ENCODE assay signal across 18 cellular contexts in the genomic region with DNA sequence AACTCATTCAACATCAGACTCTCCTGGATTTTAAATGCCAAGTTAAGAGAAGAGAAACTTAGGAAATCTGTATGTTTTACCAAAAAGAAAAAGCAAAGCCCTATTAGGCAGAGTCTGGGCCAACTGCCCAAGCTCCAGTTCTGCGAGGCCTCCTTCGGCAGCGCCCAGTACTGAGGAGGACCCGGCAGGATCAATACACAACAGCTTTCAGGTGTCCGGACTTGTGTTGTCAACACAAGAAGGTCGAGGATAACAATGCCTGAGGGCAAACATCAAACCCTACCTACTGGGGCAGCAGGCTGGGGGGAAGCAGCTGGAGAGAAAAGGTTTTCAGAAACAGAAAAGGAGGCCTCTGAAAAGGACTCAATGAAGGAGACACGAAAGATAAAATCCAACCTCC.
"Had no signal": no experiment of that assay in that cellular context is flagged by ENCODE, and none has a peak within 500 bp of the region (broad histone marks: within the 10 kb centered on the region; RNA-seq: fewer than 3 reads in every experiment).

No MANE protein-coding gene starts in this region.

- H3K4me3 ChIP-seq: heart left ventricle, sigmoid colon, skin epidermis, testis, tibial nerve, upper lobe of right lung, vagina had no signal

- H3K4me1 ChIP-seq: heart left ventricle, sigmoid colon, testis, tibial nerve, upper lobe of right lung, vagina had no signal

- ATAC-seq: heart left ventricle; stimulated activated naive B cell treated with anti-CD40 and anti-IgM and Interleukin-4, amounts not matched to agents 10 μg/mL and 1 μg/mL and 100 μg/mL, for 72 hours; stimulated activated naive CD8-positive, alpha-beta T cell treated with anti-CD3 and anti-CD28 coated beads, Interleukin-15, amount 100 ng/mL, for 72 hours; upper lobe of right lung had no signal

- H3K9me3 ChIP-seq: heart left ventricle, sigmoid colon, testis, tibial nerve, upper lobe of right lung, vagina had no signal

- H3K36me3 ChIP-seq: heart left ventricle, sigmoid colon, tibial nerve, upper lobe of right lung, vagina had no signal

- H3K9me3 Mint-ChIP-seq: naive B cell; nephron; stimulated activated naive B cell treated with anti-CD40 and anti-IgM and Interleukin-4, amounts not matched to agents 10 μg/mL and 1 μg/mL and 100 μg/mL, for 72 hours; stimulated activated naive CD8-positive, alpha-beta T cell treated with anti-CD3 and anti-CD28 coated beads, Interleukin-15, amount 100 ng/mL, for 72 hours had no signal

- H3K4me1 Mint-ChIP-seq: nephron; stimulated activated naive CD8-positive, alpha-beta T cell treated with anti-CD3 and anti-CD28 coated beads, Interleukin-15, amount 100 ng/mL, for 72 hours had no signal

- H3K27ac ChIP-seq: heart left ventricle, sigmoid colon, skin epidermis, testis, tibial nerve, upper lobe of right lung, vagina had no signal

- DNase-seq: dermis blood vessel endothelial cell; heart left ventricle; hippocampal formation; kidney glomerular epithelial cell; mesendoderm; naive B cell; posterior cingulate gyrus; sigmoid colon; stimulated activated CD4-positive, alpha-beta T cell treated with anti-CD3 and anti-CD28 coated beads, Interleukin-2, amount 100 ng/mL, for 24 hours; stimulated activated CD4-positive, alpha-beta T cell treated with anti-CD3 and anti-CD28 coated beads, Interleukin-4, amount 100 ng/mL, for 4 hours; stimulated activated naive B cell treated with anti-CD40 and anti-IgM and Interleukin-4, amounts not matched to agents 10 μg/mL and 1 μg/mL and 100 μg/mL, for 72 hours; stimulated activated naive CD8-positive, alpha-beta T cell treated with anti-CD3 and anti-CD28 coated beads, Interleukin-15, amount 100 ng/mL, for 72 hours; testis; upper lobe of right lung had no signal

- H3K27ac Mint-ChIP-seq: naive B cell; nephron; stimulated activated naive B cell treated with anti-CD40 and anti-IgM and Interleukin-4, amounts not matched to agents 10 μg/mL and 1 μg/mL and 100 μg/mL, for 72 hours; stimulated activated naive CD8-positive, alpha-beta T cell treated with anti-CD3 and anti-CD28 coated beads, Interleukin-15, amount 100 ng/mL, for 72 hours had no signal

- H3K36me3 Mint-ChIP-seq: naive B cell; stimulated activated naive B cell treated with anti-CD40 and anti-IgM and Interleukin-4, amounts not matched to agents 10 μg/mL and 1 μg/mL and 100 μg/mL, for 72 hours had no signal

- H3K4me3 Mint-ChIP-seq: naive B cell; nephron; stimulated activated naive B cell treated with anti-CD40 and anti-IgM and Interleukin-4, amounts not matched to agents 10 μg/mL and 1 μg/mL and 100 μg/mL, for 72 hours; stimulated activated naive CD8-positive, alpha-beta T cell treated with anti-CD3 and anti-CD28 coated beads, Interleukin-15, amount 100 ng/mL, for 72 hours had no signal

- H3K27me3 ChIP-seq: testis, tibial nerve, vagina had no signal
